In the genomic region with DNA sequence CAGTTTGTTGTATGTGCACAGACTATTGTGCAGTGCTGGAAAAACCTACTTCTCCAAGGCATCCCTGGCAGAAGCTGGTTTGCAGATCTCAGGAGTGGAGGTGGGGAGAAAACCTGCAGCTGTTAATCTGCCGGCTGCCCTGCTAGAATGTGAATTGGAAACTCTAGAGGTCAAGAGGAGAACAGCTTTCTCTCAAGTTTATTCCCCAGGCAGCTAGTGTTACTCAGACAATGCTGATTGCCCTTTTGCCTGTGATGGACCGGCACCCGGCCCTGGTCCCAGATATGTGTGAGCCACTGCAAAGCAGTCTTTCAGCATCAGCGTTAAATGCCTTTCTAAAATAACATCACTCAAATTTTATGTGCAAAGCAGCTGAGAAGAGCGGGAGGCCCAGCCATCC, we compare ENCODE assay signal across 1 cellular context.
TF ChIP-seq lines count a peak whose summit lies in the region.

No MANE protein-coding gene starts in this region.

TF ChIP-seq in WTC11, 78 proteins besides CTCF, POLR2A, EP300 and RAD21 (continued from another document):
- TF ChIP-seq AR (CRISPR knock-in tag; IDR thresholded peaks at IDR 0.05) (no peak), SMAD4 (CRISPR knock-in tag; IDR thresholded peaks at IDR 0.05) (no peak), AFF4 (CRISPR knock-in tag; IDR thresholded peaks at IDR 0.05; ENCODE audit: borderline replicate concordance) (no peak), EMX1 (CRISPR knock-in tag; IDR thresholded peaks at IDR 0.05) (no peak), NR1H2 (CRISPR knock-in tag; IDR thresholded peaks at IDR 0.05) (no peak), SMAD3 (CRISPR knock-in tag; IDR thresholded peaks at IDR 0.05; ENCODE audit: borderline replicate concordance) (no peak), FOXP1 (CRISPR knock-in tag; IDR thresholded peaks at IDR 0.05; ENCODE audit: borderline replicate concordance) (no peak), ZMAT4 (CRISPR knock-in tag; IDR thresholded peaks at IDR 0.05) (no peak), MXD4 (CRISPR knock-in tag; IDR thresholded peaks at IDR 0.05; ENCODE audit: borderline replicate concordance) (no peak), ZNF396 (CRISPR knock-in tag; IDR thresholded peaks at IDR 0.05; ENCODE audit: borderline replicate concordance) (no peak), NR2C2 (CRISPR knock-in tag; IDR thresholded peaks at IDR 0.05) (no peak), ZNF671 (CRISPR knock-in tag; IDR thresholded peaks at IDR 0.05) (no peak)
- TF ChIP-seq, protein P1, sequence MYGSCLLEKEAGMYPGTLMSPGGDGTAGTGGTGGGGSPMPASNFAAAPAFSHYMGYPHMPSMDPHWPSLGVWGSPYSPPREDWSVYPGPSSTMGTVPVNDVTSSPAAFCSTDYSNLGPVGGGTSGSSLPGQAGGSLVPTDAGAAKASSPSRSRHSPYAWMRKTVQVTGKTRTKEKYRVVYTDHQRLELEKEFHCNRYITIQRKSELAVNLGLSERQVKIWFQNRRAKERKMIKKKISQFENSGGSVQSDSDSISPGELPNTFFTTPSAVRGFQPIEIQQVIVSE (CRISPR knock-in tag; IDR thresholded peaks at IDR 0.05; ENCODE audit: borderline replicate concordance) = no peak
- TF ChIP-seq, protein P2, sequence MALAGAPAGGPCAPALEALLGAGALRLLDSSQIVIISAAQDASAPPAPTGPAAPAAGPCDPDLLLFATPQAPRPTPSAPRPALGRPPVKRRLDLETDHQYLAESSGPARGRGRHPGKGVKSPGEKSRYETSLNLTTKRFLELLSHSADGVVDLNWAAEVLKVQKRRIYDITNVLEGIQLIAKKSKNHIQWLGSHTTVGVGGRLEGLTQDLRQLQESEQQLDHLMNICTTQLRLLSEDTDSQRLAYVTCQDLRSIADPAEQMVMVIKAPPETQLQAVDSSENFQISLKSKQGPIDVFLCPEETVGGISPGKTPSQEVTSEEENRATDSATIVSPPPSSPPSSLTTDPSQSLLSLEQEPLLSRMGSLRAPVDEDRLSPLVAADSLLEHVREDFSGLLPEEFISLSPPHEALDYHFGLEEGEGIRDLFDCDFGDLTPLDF (CRISPR knock-in tag; IDR thresholded peaks at IDR 0.05) = no peak
